8 cellular contexts compared by ENCODE assay signal in genomic region chr12:69240625-69240984, GRCh38. TPM values are rescaled to one million over a fixed set of nuclear protein-coding genes. Genes with fewer than 3 reads are reported as not detected.
DNase-seq lines count a peak whose midpoint lies in the region; ATAC-seq and TF ChIP-seq lines count a peak whose summit lies in the region.

No MANE protein-coding gene starts in this region.

- no peaks in the 10 kb centered on the region for H4K20me1 ChIP-seq in H9 (ENCODE audit: control insufficient read depth, insufficient read depth, insufficient read length)

- no peak overlapping the region for H4K8ac ChIP-seq in H9 (replicated peaks; ENCODE audit: insufficient read length, low read depth, low read length)

- H2BK20ac ChIP-seq in H9 (ENCODE audit: low read depth, low read length, poor library complexity, severe bottlenecking), result no peak overlapping the region

- H3K4me3 ChIP-seq in AG10803 (ENCODE audit: low read length), result peak overlapping the region; percentile 76
- H3K4me3 ChIP-seq in neutrophil (ENCODE audit: low read depth in 1 of 2, low read length in 1 of 2), result peak overlapping the region; percentile 83 to 85

- H3K27me3 ChIP-seq in H9 (ENCODE audit: insufficient read depth, low read length), result no peaks in the 10 kb centered on the region
- H3K27me3 ChIP-seq in neutrophil, result no peaks in the 10 kb centered on the region

- H3K4me1 Mint-ChIP-seq in H9 (peaks cover 43 to 47% of the 10 kb centered on the region in 2 experiments), endothelial cell (ENCODE audit: unreplicated experiment) (peaks cover 29% of the 10 kb centered on the region)

- H3K9me3 ChIP-seq in H9 (ENCODE audit: control insufficient read depth, low read depth, low read length), result no peaks in the 10 kb centered on the region
- no peaks in the 10 kb centered on the region for H3K9me3 ChIP-seq in neutrophil

- H3K27ac Mint-ChIP-seq in H9 (peak overlapping the region; percentile 99), endothelial cell (ENCODE audit: unreplicated experiment) (peak overlapping the region; percentile 97)

- no peak overlapping the region for H3K14ac ChIP-seq in H9 (ENCODE audit: insufficient read depth, low read length)

- H3K23me2 ChIP-seq in H9 (ENCODE audit: insufficient read length, low read depth, low read length, poor library complexity, severe bottlenecking), result peaks cover 9% of the 10 kb centered on the region

- H4K91ac ChIP-seq in H9 (ENCODE audit: insufficient read length, low read depth, low read length), result no peak overlapping the region

- H2BK15ac ChIP-seq in H9 (ENCODE audit: low read depth, low read length), result no peak overlapping the region

- H2BK120ac ChIP-seq in H9 (ENCODE audit: low read depth, low read length, poor library complexity, severe bottlenecking), result no peak overlapping the region

- no peaks in the 10 kb centered on the region for H3K36me3 ChIP-seq in neutrophil

- no peak overlapping the region for H3K18ac ChIP-seq in H9 (ENCODE audit: insufficient read length, low read depth, low read length)

- H3T11ph ChIP-seq in H9 (ENCODE audit: low read length), result no peak overlapping the region

- H3K9ac ChIP-seq in H9 (ENCODE audit: extremely low read depth, insufficient read length, low read length), result peak overlapping the region; percentile 94

- no peak overlapping the region for H3K23ac ChIP-seq in H9 (ENCODE audit: insufficient read length, low read depth, low read length)

- H3K27ac ChIP-seq in H9 (ENCODE audit: insufficient read length, low read depth, low read length) (peak overlapping the region; percentile 63), neutrophil (peak overlapping the region; percentile 94)

- no peak for DNase-seq in AG10803 (ENCODE audit: low read depth)
- DNase-seq in H9, result no peak
- peak; percentile 7 for DNase-seq in T-helper 22 cell (ENCODE audit: low read depth)
- DNase-seq in endothelial cell (ENCODE audit: low spot score), result no peak
- no peak for DNase-seq in occipital lobe (lab: John Stamatoyannopoulos, UW)
- no peak for DNase-seq in posterior vena cava (ENCODE audit: low spot score)

- intact Hi-C loops in posterior vena cava (cut with DNase I), result no loop called here

- H3K9me3 Mint-ChIP-seq in H9, result peaks cover 0 to 3% of the 10 kb centered on the region in 2 experiments; a peak in 2 of 5 replicates
- no peaks in the 10 kb centered on the region for H3K9me3 Mint-ChIP-seq in endothelial cell (ENCODE audit: unreplicated experiment)

- H3K79me1 ChIP-seq in H9 (ENCODE audit: insufficient read depth, low read depth, low read length, poor library complexity, severe bottlenecking), result no peaks in the 10 kb centered on the region

- no peak overlapping the region for H2AFZ ChIP-seq in H9 (ENCODE audit: low read length)

- ATAC-seq in GM21528 (IDR thresholded peaks at IDR 0.05; ENCODE audit: low FRiP score, unreplicated experiment), result no peak

- H3K27me3 Mint-ChIP-seq in H9 (ENCODE audit: low read depth) (peaks cover 4% of the 10 kb centered on the region; the same call in 1 of the 2 replicates), endothelial cell (ENCODE audit: unreplicated experiment) (peaks cover 4% of the 10 kb centered on the region)

- H3K4me3 Mint-ChIP-seq in H9, result peak overlapping the region; percentile 93 to 96
- peak overlapping the region; percentile 100 for H3K4me3 Mint-ChIP-seq in endothelial cell (ENCODE audit: unreplicated experiment)

- no peak overlapping the region for H2BK5ac ChIP-seq in H9 (ENCODE audit: insufficient read length, low read length)

- no peak overlapping the region for H4K5ac ChIP-seq in H9 (ENCODE audit: insufficient read length, low read depth, low read length)

- TF ChIP-seq CTCF in AG10803 (conservative IDR thresholded peaks at IDR 0.05; ENCODE audit: low read length), result no peak
- no peak for TF ChIP-seq CTCF in H9 (conservative IDR thresholded peaks at IDR 0.05)
- no peak for TF ChIP-seq CTCF in endothelial cell (IDR thresholded peaks at IDR 0.05; ENCODE audit: unreplicated experiment)
- TF ChIP-seq CTCF in neutrophil (IDR thresholded peaks at IDR 0.05), result no peak

- WGBS in H9 (ENCODE audit: extremely low coverage, insufficient read length, low lambda C conversion rate), result no CpG with 5 or more reads among the region's 11 CpGs

- H2AK5ac ChIP-seq in H9 (ENCODE audit: insufficient read length, low read length), result no peak overlapping the region

- H3K36me3 Mint-ChIP-seq in H9 (ENCODE audit: insufficient read depth in 1 of 3, low read depth in 3 of 3) (peaks cover 12 to 22% (median 20%) of the 10 kb centered on the region in 3 experiments), endothelial cell (ENCODE audit: low read depth, unreplicated experiment) (peaks cover 5% of the 10 kb centered on the region)

- H3K4me1 ChIP-seq in H9 (ENCODE audit: insufficient read depth, low read length) (peaks cover 5% of the 10 kb centered on the region; the same call in 1 of the 2 replicates), neutrophil (ENCODE audit: control insufficient read depth in 1 of 2, insufficient read depth in 1 of 2, low read depth in 1 of 2, low read length in 1 of 2) (peaks cover 31 to 35% of the 10 kb centered on the region in 2 experiments)

- peaks cover 48% of the 10 kb centered on the region for H3K79me2 ChIP-seq in H9 (ENCODE audit: insufficient read depth, low read length)

- no peak overlapping the region for H3K56ac ChIP-seq in H9 (ENCODE audit: insufficient read length, low read depth, low read length)

- H2BK12ac ChIP-seq in H9 (ENCODE audit: insufficient read length, low read depth, low read length), result no peak overlapping the region

- peak overlapping the region; percentile 83 for H3K4me2 ChIP-seq in H9 (ENCODE audit: insufficient read depth, insufficient read length, low read length)

- H3K4ac ChIP-seq in H9 (ENCODE audit: low read depth, low read length), result no peak overlapping the region

RNA-seq across cellular contexts. Expression of gene CPSF6, which starts 1.2 kb away (rescaled TPM):
- 183 TPM in 2 replicates for total RNA-seq in H9 (2021)
- 90.8 TPM for total RNA-seq in endothelial cell (ENCODE audit: unreplicated experiment)
- total RNA-seq in occipital lobe, result 113 TPM
- total RNA-seq in posterior vena cava, result 10 to 100 TPM; 42.9 to 44.9 TPM
